Comparison of ENCODE assay signal across 8 cellular contexts in genomic region chr2:172101707-172102158, GRCh38.
DNase-seq lines count a peak whose midpoint lies in the region; FAIRE-seq and TF ChIP-seq lines count a peak whose summit lies in the region.

No MANE protein-coding gene starts in this region.

- H3K9me3 Mint-ChIP-seq in nephron: no peaks in the 10 kb centered on the region

- peak overlapping the region; percentile 79 to 86 (median 81) for H3K4me3 Mint-ChIP-seq in nephron

- no peaks in the 10 kb centered on the region for H3K36me3 Mint-ChIP-seq in nephron (ENCODE audit: low read depth)

- H3K4me3 ChIP-seq in cardiac fibroblast (replicated peaks in 1 of 2; ENCODE audit: low read depth in 2 of 2, low read length in 2 of 2): peak overlapping the region; percentile 61 to 63

- no peak for FAIRE-seq in HTR-8/SVneo (lab: Jason Lieb, UNC)

- peaks cover 28% of the 10 kb centered on the region for H3K4me1 Mint-ChIP-seq in nephron

- TF ChIP-seq CTCF in cardiac fibroblast (IDR thresholded peaks at IDR 0.05; ENCODE audit: low read depth, low read length) (no peak), nephron (IDR thresholded peaks at IDR 0.05; ENCODE audit: unreplicated experiment in 3 of 3) (no peak)

- peak; percentile 86 for DNase-seq in NCI-H146 (lab: John Stamatoyannopoulos, UW)
- DNase-seq in NCI-H146 treated with DMSO at 0.1 percent for 48 hours (lab: John Stamatoyannopoulos, UW; ENCODE audit: unreplicated experiment): no peak
- DNase-seq in NCI-H1092 treated with DMSO at 0.1 percent for 48 hours (lab: John Stamatoyannopoulos, UW): peak; percentile 40
- DNase-seq in cardiac fibroblast (ENCODE audit: low read depth in 2 of 2): no peak
- no peak for DNase-seq in NCI-H2196 (lab: John Stamatoyannopoulos, UW; ENCODE audit: unreplicated experiment)
- DNase-seq in HTR-8/SVneo (ENCODE audit: insufficient read length, low spot score): no peak
- no peak for DNase-seq in stimulated activated CD4-positive, alpha-beta T cell treated with anti-CD3 and anti-CD28 coated beads, Interleukin-4, amount 100 ng/mL, for 1 hour

- H3K27me3 Mint-ChIP-seq in nephron (ENCODE audit: low read depth): peaks cover 100% of the 10 kb centered on the region

- H3K27ac Mint-ChIP-seq in nephron: no peak overlapping the region

Comparison
In these comparisons a context has a peak if more than half of its experiments do, and no peak if none do; other contexts are left out.
1. DNase-seq: peak in NCI-H146 (single experiment) and NCI-H1092 treated with DMSO at 0.1 percent for 48 hours (single experiment); none in NCI-H146 treated with DMSO at 0.1 percent for 48 hours (single experiment), cardiac fibroblast (0 of 2), NCI-H2196 (single experiment), HTR-8/SVneo (single experiment) and stimulated activated CD4-positive, alpha-beta T cell treated with anti-CD3 and anti-CD28 coated beads, Interleukin-4, amount 100 ng/mL, for 1 hour (single experiment).